10 cellular contexts compared by ENCODE assay signal in the genomic region with DNA sequence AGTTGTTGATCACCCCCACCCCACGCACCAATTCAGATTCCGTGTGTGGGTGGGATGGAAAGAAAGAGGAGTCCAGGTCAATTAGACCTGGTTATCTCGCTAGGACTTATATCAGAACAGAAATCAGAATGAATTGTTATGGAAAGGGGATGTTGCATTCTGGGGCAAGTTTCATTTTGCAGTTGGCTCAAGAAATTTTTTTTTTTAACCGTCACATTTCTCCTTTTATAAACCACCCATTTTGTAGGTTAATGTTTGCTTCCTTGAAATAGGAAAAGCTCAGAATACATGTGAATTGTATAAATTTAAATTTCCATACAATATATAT. TPM values are rescaled to one million over a fixed set of nuclear protein-coding genes. Genes with fewer than 3 reads are reported as not detected.
DNase-seq lines count a peak whose midpoint lies in the region; ATAC-seq and TF ChIP-seq lines count a peak whose summit lies in the region.
"Had no signal": no experiment of that assay in that cellular context is flagged by ENCODE, and none has a peak within 500 bp of the region (broad histone marks: within the 10 kb centered on the region; RNA-seq: fewer than 3 reads in every experiment).

No MANE protein-coding gene starts in this region.

- no TSS peak for BruUV-seq in PC-3 (replicated peaks; lab: Mats Ljungman, UMichigan)

- no peaks in the 10 kb centered on the region for H3K9me2 ChIP-seq in PC-3 (replicated peaks; ENCODE audit: low read length)

- H3K4me3 Mint-ChIP-seq in CD8-positive, alpha-beta T cell, result peak overlapping the region; percentile 92
- H3K4me3 Mint-ChIP-seq in dendritic cell treated with granulocyte-macrophage colony-stimulating factor and Interleukin-4, amounts not matched to agents 40 ng/mL and 50 ng/mL, for 4 days, result peak overlapping the region; percentile 99

- peak overlapping the region; percentile 95 for H3K4me2 ChIP-seq in PC-3 (ENCODE audit: low read length)

- H3K4me1 Mint-ChIP-seq in CD8-positive, alpha-beta T cell (ENCODE audit: low read depth), result peaks cover 59% of the 10 kb centered on the region
- peaks cover 55% of the 10 kb centered on the region for H3K4me1 Mint-ChIP-seq in dendritic cell treated with granulocyte-macrophage colony-stimulating factor and Interleukin-4, amounts not matched to agents 40 ng/mL and 50 ng/mL, for 4 days (ENCODE audit: low read depth)

- H3K9me3 ChIP-seq in CD8-positive, alpha-beta T cell (ENCODE audit: low read length), result no peaks in the 10 kb centered on the region
- H3K9me3 ChIP-seq in PC-3 (ENCODE audit: low read length), result no peaks in the 10 kb centered on the region
- H3K9me3 ChIP-seq in neutrophil, result no peaks in the 10 kb centered on the region

- H4K20me1 ChIP-seq in PC-3 (ENCODE audit: low read length), result no peaks in the 10 kb centered on the region

- peak overlapping the region; percentile 91 for H3K9ac ChIP-seq in PC-3 (ENCODE audit: low read length)

- no peak for TF ChIP-seq CTCF in CD8-positive, alpha-beta T cell (IDR thresholded peaks at IDR 0.05)
- TF ChIP-seq CTCF in PC-3 (conservative IDR thresholded peaks at IDR 0.05; ENCODE audit: low read depth, low read length) (no peak), neutrophil (IDR thresholded peaks at IDR 0.05) (no peak)

- intact Hi-C loops in CD8-positive, alpha-beta T cell (cut with DNase I, micrococcal nuclease), result loop anchor here (5.0 to 10.0 kb wide), 7 partner anchors 63 to 947 kb away; partner anchors contain the start of gene RUNX2 (in 1 of the 2)
- intact Hi-C loops in PC-3 (cut with micrococcal nuclease), result loop anchor here (5.0 kb wide), 1 partner anchor 233 kb away; no protein-coding TSS in a partner anchor
- intact Hi-C loops in dendritic cell treated with granulocyte-macrophage colony-stimulating factor and Interleukin-4, amounts not matched to agents 40 ng/mL and 50 ng/mL, for 4 days (cut with micrococcal nuclease), result loop anchor here (5.0 kb wide), 2 partner anchors 47 to 53 kb away; partner anchors contain the start of gene SUPT3H
- intact Hi-C loops in posterior cingulate gyrus (cut with DNase I), result loop anchor here (10.0 kb wide), 1 partner anchor 290 kb away; no protein-coding TSS in a partner anchor

- H3K9me3 Mint-ChIP-seq in CD8-positive, alpha-beta T cell, result no peaks in the 10 kb centered on the region
- no peaks in the 10 kb centered on the region for H3K9me3 Mint-ChIP-seq in dendritic cell treated with granulocyte-macrophage colony-stimulating factor and Interleukin-4, amounts not matched to agents 40 ng/mL and 50 ng/mL, for 4 days
- H3K9me3 Mint-ChIP-seq: activated naive CD8-positive, alpha-beta T cell treated with anti-CD3 and anti-CD28 coated beads, Interleukin-2, amount 10 ng/mL, durations not matched to agents 7 days and 5 days had no signal

- no peaks in the 10 kb centered on the region for H3F3A ChIP-seq in PC-3 (ENCODE audit: low read length, unreplicated experiment)

- no peaks in the 10 kb centered on the region for H3K36me3 ChIP-seq in CD8-positive, alpha-beta T cell (ENCODE audit: insufficient read depth, low read length)
- no peaks in the 10 kb centered on the region for H3K36me3 ChIP-seq in PC-3 (ENCODE audit: low read depth, low read length)
- no peaks in the 10 kb centered on the region for H3K36me3 ChIP-seq in neutrophil

- H3K27me3 Mint-ChIP-seq in CD8-positive, alpha-beta T cell (ENCODE audit: low read depth), result no peaks in the 10 kb centered on the region
- peaks cover 9% of the 10 kb centered on the region for H3K27me3 Mint-ChIP-seq in dendritic cell treated with granulocyte-macrophage colony-stimulating factor and Interleukin-4, amounts not matched to agents 40 ng/mL and 50 ng/mL, for 4 days

- no peak overlapping the region for H3K4me3 ChIP-seq in CD8-positive, alpha-beta T cell (ENCODE audit: low read depth, low read length)
- peak overlapping the region; percentile 93 for H3K4me3 ChIP-seq in PC-3 (ENCODE audit: low read length)
- H3K4me3 ChIP-seq in neutrophil (ENCODE audit: low read depth in 1 of 2, low read length in 1 of 2), result peak overlapping the region; percentile 73 to 84

- no peak for DNase-seq in CD8-positive, alpha-beta T cell
- DNase-seq in PC-3 (no peak), DMS 273 (lab: John Stamatoyannopoulos, UW; ENCODE audit: unreplicated experiment) (no peak), posterior cingulate gyrus (no peak)
- DNase-seq: NCI-H774 had no signal

- no peaks in the 10 kb centered on the region for H3K27me3 ChIP-seq in CD8-positive, alpha-beta T cell (ENCODE audit: insufficient read depth, low read length)
- no peaks in the 10 kb centered on the region for H3K27me3 ChIP-seq in PC-3 (ENCODE audit: low read length)
- peaks cover 15% of the 10 kb centered on the region for H3K27me3 ChIP-seq in neutrophil

- peaks cover 23% of the 10 kb centered on the region for H3K4me1 ChIP-seq in CD8-positive, alpha-beta T cell (ENCODE audit: insufficient read depth, low read length)
- H3K4me1 ChIP-seq in PC-3 (ENCODE audit: insufficient read depth, low read length), result peaks cover 26% of the 10 kb centered on the region
- H3K4me1 ChIP-seq in neutrophil (ENCODE audit: control insufficient read depth in 1 of 2, insufficient read depth in 1 of 2, low read depth in 1 of 2, low read length in 1 of 2), result peaks cover 45 to 52% of the 10 kb centered on the region in 2 experiments

- H2AFZ ChIP-seq in PC-3 (ENCODE audit: low read length), result no peak overlapping the region

- H3K36me3 Mint-ChIP-seq in CD8-positive, alpha-beta T cell, result peaks cover 8% of the 10 kb centered on the region
- H3K36me3 Mint-ChIP-seq in dendritic cell treated with granulocyte-macrophage colony-stimulating factor and Interleukin-4, amounts not matched to agents 40 ng/mL and 50 ng/mL, for 4 days (ENCODE audit: low read depth), result peaks cover 31% of the 10 kb centered on the region
- H3K36me3 Mint-ChIP-seq: activated naive CD8-positive, alpha-beta T cell treated with anti-CD3 and anti-CD28 coated beads, Interleukin-2, amount 10 ng/mL, durations not matched to agents 7 days and 5 days had no signal

- no peak for ATAC-seq in CD8-positive, alpha-beta T cell
- no peak for ATAC-seq in PC-3
- no peak for ATAC-seq in GM18909 (IDR thresholded peaks at IDR 0.05; ENCODE audit: poor library complexity, unreplicated experiment)
- ATAC-seq in HG03025 (IDR thresholded peaks at IDR 0.05; ENCODE audit: low FRiP score, unreplicated experiment), result no peak

- no peak overlapping the region for H3K27ac ChIP-seq in CD8-positive, alpha-beta T cell (ENCODE audit: low read depth, low read length)
- no peak overlapping the region for H3K27ac ChIP-seq in PC-3 (ENCODE audit: low read length)
- H3K27ac ChIP-seq in neutrophil, result peak overlapping the region; percentile 87

- H3K27ac Mint-ChIP-seq in CD8-positive, alpha-beta T cell, result peak overlapping the region; percentile 82
- peak overlapping the region; percentile 96 for H3K27ac Mint-ChIP-seq in dendritic cell treated with granulocyte-macrophage colony-stimulating factor and Interleukin-4, amounts not matched to agents 40 ng/mL and 50 ng/mL, for 4 days
- H3K27ac Mint-ChIP-seq: activated naive CD8-positive, alpha-beta T cell treated with anti-CD3 and anti-CD28 coated beads, Interleukin-2, amount 10 ng/mL, durations not matched to agents 7 days and 5 days had no signal

- CTCF ChIA-PET in CD8-positive, alpha-beta T cell (lab: Charles Lee), result interaction anchor here (1.2 to 2.5 kb wide), 2 partner anchors 290 to 769 kb away, joined by 3 to 8 read pairs; no protein-coding TSS in a partner anchor
- CTCF ChIA-PET in PC-3 (lab: Charles Lee), result no interaction called here

- H3K79me2 ChIP-seq in PC-3 (ENCODE audit: low read length), result peaks cover 91% of the 10 kb centered on the region

- POLR2A ChIA-PET in CD8-positive, alpha-beta T cell (lab: Charles Lee), result no interaction called here
- POLR2A ChIA-PET in PC-3 (lab: Charles Lee; ENCODE audit: unreplicated experiment), result no interaction called here

RNA-seq across cellular contexts. Expression of gene SUPT3H, which starts 46.9 kb away (rescaled TPM):
- total RNA-seq in CD8-positive, alpha-beta T cell, result 10 to 100 TPM in 1 of 2 experiments, 1 to 10 TPM in 1; 9.4 to 10.7 TPM
- 3.6 and 4.0 TPM in 2 replicates for total RNA-seq in PC-3 (2014; rRNA removed)
